32 cellular contexts compared by ENCODE assay signal in the genomic region with DNA sequence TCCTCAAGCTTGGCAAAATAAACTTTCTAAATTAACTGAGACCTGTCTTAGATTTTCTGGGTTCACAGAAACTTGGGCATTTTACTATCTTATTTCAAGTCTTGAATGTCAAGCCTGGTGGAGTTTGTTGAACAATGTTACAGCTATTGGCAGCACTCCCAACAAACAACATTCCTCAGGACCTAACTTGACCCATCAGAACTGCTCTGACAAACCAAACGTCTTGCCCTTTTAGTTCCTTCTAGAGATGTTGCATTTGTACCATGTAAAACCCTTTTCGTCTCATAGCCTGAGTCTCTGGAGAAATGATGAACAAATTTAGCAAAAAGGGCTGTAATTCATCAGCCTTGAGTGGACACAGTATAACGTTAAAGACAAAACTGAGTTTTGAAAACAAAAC. TPM values are rescaled to one million over a fixed set of nuclear protein-coding genes. Genes with fewer than 3 reads are reported as not detected.
DNase-seq lines count a peak whose midpoint lies in the region; ATAC-seq and TF ChIP-seq lines count a peak whose summit lies in the region.
"Had no signal": no experiment of that assay in that cellular context is flagged by ENCODE, and none has a peak within 500 bp of the region (broad histone marks: within the 10 kb centered on the region; RNA-seq: fewer than 3 reads in every experiment).

No MANE protein-coding gene starts in this region.

- H3K27me3 Mint-ChIP-seq in nephron (ENCODE audit: low read depth), result no peaks in the 10 kb centered on the region
- H3K27me3 Mint-ChIP-seq: activated CD4-positive, alpha-beta T cell treated with anti-CD3 and anti-CD28 coated beads for 36 hours had no signal

- TF ChIP-seq CTCF in cardiac fibroblast (IDR thresholded peaks at IDR 0.05; ENCODE audit: low read depth, low read length) (no peak), fibroblast of villous mesenchyme (IDR thresholded peaks at IDR 0.05; ENCODE audit: insufficient read depth, low read depth, low read length) (no peak), nephron (IDR thresholded peaks at IDR 0.05; ENCODE audit: unreplicated experiment in 3 of 3) (no peak)

- peaks cover 58% of the 10 kb centered on the region for H3K4me1 Mint-ChIP-seq in nephron

- DNase-seq in EH (ENCODE audit: low read depth) (peak; percentile 16), cardiac fibroblast (ENCODE audit: low read depth in 2 of 2) (peak; percentile 45 to 85), fibroblast of villous mesenchyme (ENCODE audit: low read depth) (peak; percentile 47), superior temporal gyrus (ENCODE audit: extremely low spot score) (no peak), cerebellar cortex (ENCODE audit: low spot score) (no peak)
- DNase-seq in stimulated activated CD4-positive, alpha-beta T cell treated with anti-CD3 and anti-CD28 coated beads, Interleukin-2, amount 100 ng/mL, for 24 hours, result no peak
- DNase-seq: ACHN; activated CD4-positive, alpha-beta T cell treated with anti-CD3 and anti-CD28 coated beads for 36 hours; central memory CD4-positive, alpha-beta T cell; DMS153; endodermal cell; hypothalamus; Kasumi-1; left colon; mesenchymal stem cell; NCI-H1417 treated with DMSO at 0.1 percent for 48 hours; NCI-H2107; NCI-H345; retina; SHP77; stimulated activated CD4-positive, alpha-beta T cell treated with anti-CD3 and anti-CD28 coated beads, Interleukin-1b, Interleukin-23, amount 100 ng/mL, for 48 hours; stimulated activated naive CD8-positive, alpha-beta T cell treated with anti-CD3 and anti-CD28 coated beads, Interleukin-15, Interleukin-2, amounts not matched to agents 100 U/mL and 50 U/mL, for 24 hours; tibial artery had no signal

- H3K36me3 Mint-ChIP-seq in nephron (ENCODE audit: low read depth), result no peaks in the 10 kb centered on the region
- H3K36me3 Mint-ChIP-seq: activated naive CD8-positive, alpha-beta T cell had no signal

- H3K9me3 Mint-ChIP-seq in nephron, result no peaks in the 10 kb centered on the region
- H3K9me3 Mint-ChIP-seq: dendritic cell treated with granulocyte-macrophage colony-stimulating factor and Interleukin-4, amounts not matched to agents 40 ng/mL and 50 ng/mL, for 4 days; endodermal cell; T-helper 2 cell treated with Interferon-gamma antibody and Interleukin-4, amounts not matched to agents 5 μg/mL and 100 μg/mL, for 36 hours had no signal

- H3K27ac Mint-ChIP-seq in nephron, result peak overlapping the region; percentile 39 to 79 (median 69)
- H3K27ac Mint-ChIP-seq: activated CD4-positive, alpha-beta T cell treated with anti-CD3 and anti-CD28 coated beads for 36 hours; activated naive CD8-positive, alpha-beta T cell; dendritic cell treated with granulocyte-macrophage colony-stimulating factor and Interleukin-4, amounts not matched to agents 40 ng/mL and 50 ng/mL, for 4 days; endodermal cell; T-helper 2 cell treated with Interferon-gamma antibody and Interleukin-4, amounts not matched to agents 5 μg/mL and 100 μg/mL, for 36 hours had no signal

- H3K4me3 ChIP-seq in cardiac fibroblast (replicated peaks in 1 of 2; ENCODE audit: low read depth in 2 of 2, low read length in 2 of 2) (no peak overlapping the region), fibroblast of villous mesenchyme (ENCODE audit: low read depth, low read length) (no peak overlapping the region)
- H3K4me3 ChIP-seq: ascending aorta, BLaER1, tibial artery had no signal

- H3K4me3 Mint-ChIP-seq in nephron, result no peak overlapping the region
- H3K4me3 Mint-ChIP-seq: activated CD4-positive, alpha-beta T cell treated with anti-CD3 and anti-CD28 coated beads for 36 hours; activated naive CD8-positive, alpha-beta T cell; dendritic cell treated with granulocyte-macrophage colony-stimulating factor and Interleukin-4, amounts not matched to agents 40 ng/mL and 50 ng/mL, for 4 days; endodermal cell; T-helper 2 cell treated with Interferon-gamma antibody and Interleukin-4, amounts not matched to agents 5 μg/mL and 100 μg/mL, for 36 hours had no signal

- no peak for ATAC-seq in GM19035 (IDR thresholded peaks at IDR 0.05; ENCODE audit: unreplicated experiment)
- ATAC-seq: activated CD4-positive, alpha-beta T cell treated with anti-CD3 and anti-CD28 coated beads for 36 hours; esophagus mucosa; HCT116; left colon; stimulated activated naive CD8-positive, alpha-beta T cell treated with anti-CD3 and anti-CD28 coated beads, Interleukin-15, Interleukin-2, amounts not matched to agents 100 U/mL and 50 U/mL, for 24 hours had no signal

RNA-seq across cellular contexts. Expression of a gene that starts 51.1 kb away (rescaled TPM):
- 1.3 and 6.5 TPM in 2 replicates for total RNA-seq in fibroblast of villous mesenchyme

Comparison
In these comparisons a context has a peak if more than half of its experiments do, and no peak if none do; other contexts are left out.
1. DNase-seq: peak in EH (single experiment), cardiac fibroblast (2 of 2) and fibroblast of villous mesenchyme (single experiment); none in superior temporal gyrus (single experiment), stimulated activated CD4-positive, alpha-beta T cell treated with anti-CD3 and anti-CD28 coated beads, Interleukin-2, amount 100 ng/mL, for 24 hours (0 of 2) and cerebellar cortex (single experiment).